32 cellular contexts compared by ENCODE assay signal in the genomic region with DNA sequence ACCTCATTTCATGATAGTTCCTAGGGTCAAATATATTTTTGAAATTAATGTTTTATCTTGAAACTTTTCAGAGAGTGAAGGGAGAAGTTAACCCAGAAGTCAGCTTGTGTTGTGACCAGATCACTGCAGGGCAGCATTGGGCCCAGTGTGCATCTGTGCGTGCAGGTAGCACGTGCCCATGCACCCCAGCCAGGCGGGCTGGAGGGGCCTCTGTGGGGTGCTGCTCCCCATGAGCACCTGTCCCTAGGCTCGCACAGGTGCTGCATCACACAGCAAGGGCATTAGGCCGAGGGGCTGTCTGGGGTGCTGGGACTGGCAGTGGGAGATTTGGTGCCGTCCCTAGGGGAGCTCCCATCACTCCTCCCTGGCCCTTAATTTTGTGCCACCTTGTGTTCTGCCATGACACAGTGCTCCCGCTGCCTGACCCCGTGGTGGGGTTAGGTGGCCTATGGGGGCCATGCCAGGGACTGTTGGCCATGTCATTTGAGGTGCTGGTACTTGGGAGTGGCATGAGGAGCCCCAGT. TPM values are rescaled to one million over a fixed set of nuclear protein-coding genes. Genes with fewer than 3 reads are reported as not detected.
DNase-seq lines count a peak whose midpoint lies in the region; ATAC-seq lines count a peak whose summit lies in the region.
"Had no signal": no experiment of that assay in that cellular context is flagged by ENCODE, and none has a peak within 500 bp of the region (broad histone marks: within the 10 kb centered on the region; RNA-seq: fewer than 3 reads in every experiment).

No MANE protein-coding gene starts in this region.

- CTCF ChIA-PET in CD4-positive, alpha-beta memory T cell (lab: Charles Lee; ENCODE audit: partially characterized antibody): interaction anchor here (0.9 to 4.9 kb wide), 5 partner anchors 14 to 394 kb away, joined by 3 to 28 read pairs (median 9); a partner anchor contains a TSS

- POLR2A ChIA-PET in CD4-positive, alpha-beta memory T cell (lab: Charles Lee; ENCODE audit: partially characterized antibody): interaction anchor here (1.4 to 2.3 kb wide), 3 partner anchors 11 to 325 kb away, joined by 4 to 19 read pairs (median 9); a partner anchor contains a TSS

- no peak overlapping the region for H3K4me3 ChIP-seq in CD4-positive, alpha-beta memory T cell (ENCODE audit: low read length in 2 of 2)
- H3K4me3 ChIP-seq: breast epithelium, gastroesophageal sphincter, hepatocyte, lower lobe of right lung, MG63, pancreas, smooth muscle cell, thyroid gland, vagina had no signal

- H3K27me3 Mint-ChIP-seq in activated naive CD4-positive, alpha-beta T cell treated with anti-CD3 and anti-CD28 coated beads, Interleukin-2, amount 50 U/mL, for 24 hours: no peaks in the 10 kb centered on the region
- H3K27me3 Mint-ChIP-seq in CD4-positive, alpha-beta memory T cell: no peaks in the 10 kb centered on the region
- H3K27me3 Mint-ChIP-seq in activated T-helper 17 cell treated with anti-CD3 and anti-CD28 coated beads, Interleukin-2, amount 50 U/mL, for 72 hours: no peaks in the 10 kb centered on the region
- H3K27me3 Mint-ChIP-seq in natural killer cell treated with Interleukin-12 subunit alpha and Interleukin-12 subunit beta and Interleukin-15 and Interleukin-18, amount 100 ng/mL, for 72 hours: no peaks in the 10 kb centered on the region
- H3K27me3 Mint-ChIP-seq: activated CD8-positive, alpha-beta T cell treated with anti-CD3 and anti-CD28 coated beads for 36 hours had no signal

- no peaks in the 10 kb centered on the region for H3K9me3 ChIP-seq in CD4-positive, alpha-beta memory T cell (ENCODE audit: control insufficient read depth in 1 of 2, low read length in 2 of 2)
- H3K9me3 ChIP-seq: breast epithelium, gastroesophageal sphincter, lower lobe of right lung, MG63, pancreas, thyroid gland, vagina had no signal

- peak overlapping the region; percentile 51 for H3K4me3 Mint-ChIP-seq in activated naive CD4-positive, alpha-beta T cell treated with anti-CD3 and anti-CD28 coated beads, Interleukin-2, amount 50 U/mL, for 24 hours
- peak overlapping the region in 3 of 8 donors; percentile 20 to 59 (median 28) for H3K4me3 Mint-ChIP-seq in CD4-positive, alpha-beta memory T cell
- peak overlapping the region; percentile 82 for H3K4me3 Mint-ChIP-seq in activated T-helper 17 cell treated with anti-CD3 and anti-CD28 coated beads, Interleukin-2, amount 50 U/mL, for 72 hours
- peak overlapping the region; percentile 60 for H3K4me3 Mint-ChIP-seq in natural killer cell treated with Interleukin-12 subunit alpha and Interleukin-12 subunit beta and Interleukin-15 and Interleukin-18, amount 100 ng/mL, for 72 hours
- H3K4me3 Mint-ChIP-seq: activated CD8-positive, alpha-beta T cell treated with anti-CD3 and anti-CD28 coated beads for 36 hours; nephron progenitor cell had no signal

- no peaks in the 10 kb centered on the region for H3K9me3 Mint-ChIP-seq in activated naive CD4-positive, alpha-beta T cell treated with anti-CD3 and anti-CD28 coated beads, Interleukin-2, amount 50 U/mL, for 24 hours
- peaks cover 0 to 3% (median 0%) of the 10 kb centered on the region in 8 donors for H3K9me3 Mint-ChIP-seq in CD4-positive, alpha-beta memory T cell
- H3K9me3 Mint-ChIP-seq in activated T-helper 17 cell treated with anti-CD3 and anti-CD28 coated beads, Interleukin-2, amount 50 U/mL, for 72 hours: no peaks in the 10 kb centered on the region
- H3K9me3 Mint-ChIP-seq in natural killer cell treated with Interleukin-12 subunit alpha and Interleukin-12 subunit beta and Interleukin-15 and Interleukin-18, amount 100 ng/mL, for 72 hours: no peaks in the 10 kb centered on the region
- H3K9me3 Mint-ChIP-seq: activated CD8-positive, alpha-beta T cell treated with anti-CD3 and anti-CD28 coated beads for 36 hours; nephron progenitor cell had no signal

- H3K4me1 ChIP-seq in CD4-positive, alpha-beta memory T cell (ENCODE audit: insufficient read depth, low read length): peaks cover 88% of the 10 kb centered on the region

- no peak overlapping the region for H3K27ac Mint-ChIP-seq in activated naive CD4-positive, alpha-beta T cell treated with anti-CD3 and anti-CD28 coated beads, Interleukin-2, amount 50 U/mL, for 24 hours
- H3K27ac Mint-ChIP-seq in CD4-positive, alpha-beta memory T cell: peak overlapping the region in 4 of 7 donors; percentile 13 to 90 (median 48)
- peak overlapping the region; percentile 93 for H3K27ac Mint-ChIP-seq in activated T-helper 17 cell treated with anti-CD3 and anti-CD28 coated beads, Interleukin-2, amount 50 U/mL, for 72 hours
- peak overlapping the region in 1 of 2 donors; percentile 48 for H3K27ac Mint-ChIP-seq in natural killer cell treated with Interleukin-12 subunit alpha and Interleukin-12 subunit beta and Interleukin-15 and Interleukin-18, amount 100 ng/mL, for 72 hours
- H3K27ac Mint-ChIP-seq: nephron progenitor cell had no signal

- peaks cover 81% of the 10 kb centered on the region for H3K4me1 Mint-ChIP-seq in activated naive CD4-positive, alpha-beta T cell treated with anti-CD3 and anti-CD28 coated beads, Interleukin-2, amount 50 U/mL, for 24 hours
- H3K4me1 Mint-ChIP-seq in CD4-positive, alpha-beta memory T cell: peaks cover 63 to 97% (median 80%) of the 10 kb centered on the region in 4 donors
- peaks cover 64% of the 10 kb centered on the region for H3K4me1 Mint-ChIP-seq in activated T-helper 17 cell treated with anti-CD3 and anti-CD28 coated beads, Interleukin-2, amount 50 U/mL, for 72 hours
- H3K4me1 Mint-ChIP-seq in natural killer cell treated with Interleukin-12 subunit alpha and Interleukin-12 subunit beta and Interleukin-15 and Interleukin-18, amount 100 ng/mL, for 72 hours (ENCODE audit: low read depth in 2 of 2): peaks cover 76% of the 10 kb centered on the region in 2 donors

- H3K36me3 ChIP-seq in CD4-positive, alpha-beta memory T cell (ENCODE audit: insufficient read depth, low read length): peaks cover 16% of the 10 kb centered on the region
- H3K36me3 ChIP-seq: breast epithelium, pancreas, thyroid gland, vagina had no signal

- no peak overlapping the region for H3K27ac ChIP-seq in CD4-positive, alpha-beta memory T cell (ENCODE audit: low read depth, low read length)
- H3K27ac ChIP-seq: gastroesophageal sphincter, hepatocyte, lower lobe of right lung, pancreas, thyroid gland, vagina had no signal

- intact Hi-C loops in CD4-positive, alpha-beta memory T cell (cut with micrococcal nuclease): loop anchor here (5.0 kb wide), 1 partner anchor 393 kb away; no protein-coding TSS in a partner anchor

- ATAC-seq in activated T-helper 17 cell treated with anti-CD3 and anti-CD28 coated beads, Interleukin-2, amount 50 U/mL, for 72 hours (replicated peaks): no peak
- ATAC-seq in natural killer cell treated with Interleukin-12 subunit alpha and Interleukin-12 subunit beta and Interleukin-15 and Interleukin-18, amount 100 ng/mL, for 72 hours: no peak
- ATAC-seq: activated CD8-positive, alpha-beta T cell treated with anti-CD3 and anti-CD28 coated beads for 36 hours; gastroesophageal sphincter; lower lobe of right lung; pancreas had no signal

- H3K36me3 Mint-ChIP-seq in activated naive CD4-positive, alpha-beta T cell treated with anti-CD3 and anti-CD28 coated beads, Interleukin-2, amount 50 U/mL, for 24 hours: peaks cover 4% of the 10 kb centered on the region
- H3K36me3 Mint-ChIP-seq in CD4-positive, alpha-beta memory T cell: peaks cover 15 to 49% of the 10 kb centered on the region in 2 donors
- H3K36me3 Mint-ChIP-seq in activated T-helper 17 cell treated with anti-CD3 and anti-CD28 coated beads, Interleukin-2, amount 50 U/mL, for 72 hours (ENCODE audit: low read depth): peaks cover 67% of the 10 kb centered on the region
- no peaks in the 10 kb centered on the region for H3K36me3 Mint-ChIP-seq in natural killer cell treated with Interleukin-12 subunit alpha and Interleukin-12 subunit beta and Interleukin-15 and Interleukin-18, amount 100 ng/mL, for 72 hours

- no peak for DNase-seq in activated naive CD4-positive, alpha-beta T cell treated with Interleukin-2 at 50 U/mL for 16 hours
- DNase-seq in CD4-positive, alpha-beta memory T cell: no peak
- DNase-seq in natural killer cell treated with Interleukin-12 subunit alpha and Interleukin-12 subunit beta and Interleukin-15 and Interleukin-18, amount 100 ng/mL, for 72 hours (ENCODE audit: low spot score): no peak
- DNase-seq in NCI-H128 (lab: John Stamatoyannopoulos, UW; ENCODE audit: unreplicated experiment): no peak
- DNase-seq in NCI-H510A (lab: John Stamatoyannopoulos, UW): no peak
- no peak for DNase-seq in NCI-H146 (lab: John Stamatoyannopoulos, UW)
- DNase-seq: activated CD4-positive, alpha-beta T cell treated with anti-CD3 and anti-CD28 coated beads for 1 hour; activated CD8-positive, alpha-beta T cell treated with anti-CD3 and anti-CD28 coated beads for 36 hours; activated gamma-delta T cell treated with Interleukin-2 at 50 U/mL for 16 hours; anterior cingulate cortex; H7; KBM-7; kidney glomerular epithelial cell; lower lobe of right lung; MG63; NCI-H1105; NCI-H2029; NCI-H524 treated with DMSO at 0.1 percent for 48 hours; nephron progenitor cell; OCI-M1; stimulated activated CD4-positive, alpha-beta T cell treated with anti-CD3 and anti-CD28 coated beads, Interleukin-1b, Interleukin-23, amount 100 ng/mL, for 48 hours; T-helper 2 cell; thyroid gland had no signal

- no peaks in the 10 kb centered on the region for H3K27me3 ChIP-seq in CD4-positive, alpha-beta memory T cell (ENCODE audit: insufficient read depth, low read length)
- H3K27me3 ChIP-seq: breast epithelium, gastroesophageal sphincter, hepatocyte, MG63, pancreas, thyroid gland, vagina had no signal

RNA-seq across cellular contexts. Expression of a gene that starts 13.1 kb away (rescaled TPM):
- total RNA-seq in CD4-positive, alpha-beta memory T cell: 100 to 1,000 TPM; 127 to 130 TPM
- 10 to 100 TPM in 1 of 2 donors, 1 to 10 TPM in 1; 2.6 to 21.9 TPM for polyA plus RNA-seq in CD4-positive, alpha-beta memory T cell
- total RNA-seq in activated T-helper 17 cell treated with anti-CD3 and anti-CD28 coated beads, Interleukin-2, amount 50 U/mL, for 72 hours: 10 to 100 TPM; 64.9 to 90.1 TPM
- 100 to 1,000 TPM; 104 to 150 TPM for total RNA-seq in natural killer cell treated with Interleukin-12 subunit alpha and Interleukin-12 subunit beta and Interleukin-15 and Interleukin-18, amount 100 ng/mL, for 72 hours

RNA-seq across cellular contexts. Expression of a gene that starts 51.1 kb away (rescaled TPM):
- not detected for total RNA-seq in CD4-positive, alpha-beta memory T cell
- not detected for polyA plus RNA-seq in CD4-positive, alpha-beta memory T cell
- total RNA-seq in activated T-helper 17 cell treated with anti-CD3 and anti-CD28 coated beads, Interleukin-2, amount 50 U/mL, for 72 hours: not detected
- total RNA-seq in natural killer cell treated with Interleukin-12 subunit alpha and Interleukin-12 subunit beta and Interleukin-15 and Interleukin-18, amount 100 ng/mL, for 72 hours: not detected
- total RNA-seq: lower lobe of right lung, mononuclear cell had no signal

RNA-seq across cellular contexts. Expression of a gene that starts 53.8 kb away (rescaled TPM):
- not detected for total RNA-seq in CD4-positive, alpha-beta memory T cell
- polyA plus RNA-seq in CD4-positive, alpha-beta memory T cell: not detected
- not detected for total RNA-seq in activated T-helper 17 cell treated with anti-CD3 and anti-CD28 coated beads, Interleukin-2, amount 50 U/mL, for 72 hours
- total RNA-seq in natural killer cell treated with Interleukin-12 subunit alpha and Interleukin-12 subunit beta and Interleukin-15 and Interleukin-18, amount 100 ng/mL, for 72 hours: not detected
- total RNA-seq: activated CD8-positive, alpha-beta T cell treated with anti-CD3 and anti-CD28 coated beads for 36 hours; H7; mononuclear cell had no signal
